In the genomic region with DNA sequence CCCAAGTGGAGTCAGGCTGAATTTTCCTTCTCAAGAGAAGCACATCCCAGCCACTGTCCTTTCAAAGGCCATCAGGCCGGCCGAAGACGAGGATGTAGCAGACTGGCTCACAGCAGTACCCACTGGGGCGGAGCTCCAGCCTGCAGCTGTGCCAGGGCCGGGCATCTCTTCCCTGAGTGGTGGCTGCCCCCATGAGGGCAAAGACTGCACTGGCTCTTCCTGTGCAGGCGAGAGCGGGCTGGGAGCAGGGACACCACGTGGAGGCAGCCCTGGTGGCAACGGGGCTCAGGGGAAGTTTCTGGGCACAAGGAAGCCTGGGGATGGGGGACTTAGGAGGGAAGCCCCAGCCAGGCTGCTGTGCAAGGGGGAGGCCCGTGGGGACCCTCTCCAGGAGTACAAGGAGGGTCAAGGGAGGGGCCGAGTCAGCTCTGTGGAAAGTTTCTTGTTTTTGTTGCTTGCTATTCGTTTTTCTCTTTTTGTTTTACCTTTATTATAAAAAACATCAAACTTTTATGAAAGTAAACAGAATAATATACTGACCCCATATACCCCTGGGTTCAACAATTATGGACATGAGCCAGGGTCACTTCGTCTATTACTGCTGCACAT, we compare ENCODE assay signal across 1 cellular context.
A peak's percentile ranks its signal among the peaks of the same experiment; 100 is the strongest.
TF ChIP-seq lines count a peak whose summit lies in the region.

No MANE protein-coding gene starts in this region.

TF ChIP-seq in WTC11, 78 proteins besides CTCF, POLR2A, EP300 and RAD21 (continued from another document):
- TF ChIP-seq ARID4B (CRISPR knock-in tag; IDR thresholded peaks at IDR 0.05; ENCODE audit: borderline replicate concordance) = no peak
- TF ChIP-seq SOX15 (CRISPR knock-in tag; IDR thresholded peaks at IDR 0.05) = no peak
- peak; percentile 50; the same call in 1 of the 2 replicates for TF ChIP-seq SP1 (CRISPR knock-in tag; conservative IDR thresholded peaks at IDR 0.05)
- peak; percentile 63; the same call in 1 of the 2 replicates for TF ChIP-seq ZBTB21 (CRISPR knock-in tag; IDR thresholded peaks at IDR 0.05; ENCODE audit: borderline replicate concordance)
- TF ChIP-seq ZNF425 (CRISPR knock-in tag; conservative IDR thresholded peaks at IDR 0.05) = no peak
- no peak for TF ChIP-seq ATF3 (CRISPR knock-in tag; conservative IDR thresholded peaks at IDR 0.05)
- no peak for TF ChIP-seq IRF2 (CRISPR knock-in tag; IDR thresholded peaks at IDR 0.05; ENCODE audit: borderline replicate concordance, low read depth)
- peak; percentile 83 for TF ChIP-seq USF2 (CRISPR knock-in tag; IDR thresholded peaks at IDR 0.05)
- TF ChIP-seq JUN (CRISPR knock-in tag; IDR thresholded peaks at IDR 0.05) = no peak
- no peak for TF ChIP-seq ESRRA (CRISPR knock-in tag; IDR thresholded peaks at IDR 0.05; ENCODE audit: borderline replicate concordance)
- TF ChIP-seq MAX (CRISPR knock-in tag; IDR thresholded peaks at IDR 0.05) = peak; percentile 87
- no peak; the same call in 1 of the 2 replicates for TF ChIP-seq ETV6 (CRISPR knock-in tag; IDR thresholded peaks at IDR 0.05)
- no peak for TF ChIP-seq IRF1 (CRISPR knock-in tag; IDR thresholded peaks at IDR 0.05)
- no peak for TF ChIP-seq NR3C1 (CRISPR knock-in tag; conservative IDR thresholded peaks at IDR 0.05; ENCODE audit: low read depth)
- no peak for TF ChIP-seq TEAD1 (CRISPR knock-in tag; IDR thresholded peaks at IDR 0.05)
- no peak for TF ChIP-seq ZNF263 (CRISPR knock-in tag; IDR thresholded peaks at IDR 0.05; ENCODE audit: low read depth)
- TF ChIP-seq, protein P1, sequence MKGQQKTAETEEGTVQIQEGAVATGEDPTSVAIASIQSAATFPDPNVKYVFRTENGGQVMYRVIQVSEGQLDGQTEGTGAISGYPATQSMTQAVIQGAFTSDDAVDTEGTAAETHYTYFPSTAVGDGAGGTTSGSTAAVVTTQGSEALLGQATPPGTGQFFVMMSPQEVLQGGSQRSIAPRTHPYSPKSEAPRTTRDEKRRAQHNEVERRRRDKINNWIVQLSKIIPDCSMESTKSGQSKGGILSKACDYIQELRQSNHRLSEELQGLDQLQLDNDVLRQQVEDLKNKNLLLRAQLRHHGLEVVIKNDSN (CRISPR knock-in tag; IDR thresholded peaks at IDR 0.05) = peak; percentile 83
